Comparison of ENCODE assay signal across 10 cellular contexts in the genomic region with DNA sequence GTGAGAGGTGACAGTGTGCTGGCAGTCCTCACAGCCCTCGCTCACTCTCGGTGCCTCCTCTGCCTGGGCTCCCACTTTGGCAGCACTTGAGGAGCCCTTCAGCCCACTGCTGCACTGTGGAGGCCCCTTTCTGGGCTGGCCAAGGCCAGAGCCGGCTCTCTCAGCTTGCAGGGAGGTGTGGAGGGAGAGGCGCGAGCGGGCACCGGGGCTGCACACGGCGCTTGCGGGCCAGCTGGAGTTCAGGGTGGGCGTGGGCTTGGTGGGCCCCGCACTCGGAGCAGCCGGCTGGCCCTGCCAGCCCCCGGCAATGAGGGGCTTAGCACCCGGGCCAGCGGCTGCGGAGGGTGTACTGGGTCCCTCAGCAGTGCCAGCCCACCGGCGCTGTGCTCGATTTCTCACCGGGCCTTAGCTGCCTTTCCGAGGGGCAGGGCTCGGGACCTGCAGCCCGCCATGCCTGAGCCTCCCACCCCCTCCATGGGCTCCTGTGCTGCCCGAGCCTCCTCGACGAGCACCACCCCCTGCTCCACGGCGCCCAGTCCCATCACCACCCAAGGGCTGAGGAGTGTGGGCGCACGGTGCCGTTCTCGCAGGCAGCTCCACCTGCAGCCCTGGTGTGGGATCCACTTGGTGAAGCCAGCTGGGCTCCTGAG. TPM values are rescaled to one million over a fixed set of nuclear protein-coding genes. Genes with fewer than 3 reads are reported as not detected.
DNase-seq lines count a peak whose midpoint lies in the region; ATAC-seq, FAIRE-seq and TF ChIP-seq lines count a peak whose summit lies in the region.
"Not testable (repeated sequence)": the region's sequence is repeated elsewhere in the genome, so short reads cannot be mapped to it uniquely, and the experiment has no call there.
"Had no signal": no experiment of that assay in that cellular context is flagged by ENCODE, and none has a peak within 500 bp of the region (broad histone marks: within the 10 kb centered on the region; RNA-seq: fewer than 3 reads in every experiment).

No MANE protein-coding gene starts in this region.

- WGBS in suprapubic skin: 98% methylated on average over 10 of the region's 34 CpGs

- peak overlapping the region in 6 of 10 experiments; percentile 83 to 86 (median 86); a peak in 5 of 20 replicates for H3K4me3 ChIP-seq in BLaER1 treated with 17β-estradiol and CSF1 and Interleukin-3, amounts not matched to agents 10 nM and 100 nM
- peak overlapping the region; percentile 90 for H3K4me3 ChIP-seq in coronary artery
- not testable (repeated sequence) for H3K4me3 ChIP-seq in kidney (ENCODE audit: low read length in 2 of 2); neutrophil (ENCODE audit: low read depth in 1 of 2, low read length in 1 of 2)
- H3K4me3 ChIP-seq in suprapubic skin: peak overlapping the region; percentile 85

- peak overlapping the region in 8 of 11 experiments; percentile 88 to 95 (median 92); a peak in 14 of 22 replicates for H3K27ac ChIP-seq in BLaER1 treated with 17β-estradiol and CSF1 and Interleukin-3, amounts not matched to agents 10 nM and 100 nM
- not testable (repeated sequence) for H3K27ac ChIP-seq in coronary artery; kidney (ENCODE audit: low read depth in 2 of 2, low read length in 2 of 2); suprapubic skin
- H3K27ac ChIP-seq in neutrophil: peak overlapping the region; percentile 85

- TF ChIP-seq POLR2A in suprapubic skin (IDR thresholded peaks at IDR 0.05): not testable (repeated sequence)

- FAIRE-seq in kidney (lab: Jason Lieb, UNC): not testable (repeated sequence)

- peak overlapping the region in 1 of 4 donors; percentile 95 for H3K4me3 Mint-ChIP-seq in IgD-negative memory B cell
- not testable (repeated sequence) for H3K4me3 Mint-ChIP-seq in T-helper 17 cell
- peak overlapping the region; percentile 92 for H3K4me3 Mint-ChIP-seq in activated T-helper 2 cell treated with anti-CD3 and anti-CD28 coated beads, Interferon-gamma antibody, Interleukin-2, Interleukin-4, amounts not matched to agents 10 μg/mL and 5 μg/mL and 100 μg/mL, durations not matched to agents 14 hours and 24 hours and 36 hours (ENCODE audit: low read depth)

- H3K4me1 Mint-ChIP-seq in IgD-negative memory B cell (peaks cover 29 to 33% (median 31%) of the 10 kb centered on the region in 3 donors), T-helper 17 cell (peaks cover 41% of the 10 kb centered on the region)
- peaks cover 35% of the 10 kb centered on the region for H3K4me1 Mint-ChIP-seq in activated T-helper 2 cell treated with anti-CD3 and anti-CD28 coated beads, Interferon-gamma antibody, Interleukin-2, Interleukin-4, amounts not matched to agents 10 μg/mL and 5 μg/mL and 100 μg/mL, durations not matched to agents 14 hours and 24 hours and 36 hours (ENCODE audit: low read depth)

- peak overlapping the region in 7 of 11 experiments; percentile 67 to 98 (median 94); a peak in 12 of 22 replicates for H3K4me2 ChIP-seq in BLaER1 treated with 17β-estradiol and CSF1 and Interleukin-3, amounts not matched to agents 10 nM and 100 nM

- peaks cover 0 to 26% (median 15%) of the 10 kb centered on the region in 11 experiments; a peak in 12 of 22 replicates for H3K36me3 ChIP-seq in BLaER1 treated with 17β-estradiol and CSF1 and Interleukin-3, amounts not matched to agents 10 nM and 100 nM
- H3K36me3 ChIP-seq in kidney (ENCODE audit: control insufficient read depth in 1 of 2, insufficient read depth in 2 of 2, low read length in 2 of 2); neutrophil; suprapubic skin: not testable (repeated sequence)

- H3K36me3 Mint-ChIP-seq in IgD-negative memory B cell; T-helper 17 cell (ENCODE audit: low read depth): not testable (repeated sequence)
- peaks cover 35% of the 10 kb centered on the region for H3K36me3 Mint-ChIP-seq in activated T-helper 2 cell treated with anti-CD3 and anti-CD28 coated beads, Interferon-gamma antibody, Interleukin-2, Interleukin-4, amounts not matched to agents 10 μg/mL and 5 μg/mL and 100 μg/mL, durations not matched to agents 14 hours and 24 hours and 36 hours (ENCODE audit: low read depth)

- H3K27me3 ChIP-seq in BLaER1 treated with 17β-estradiol and CSF1 and Interleukin-3, amounts not matched to agents 10 nM and 100 nM; neutrophil; suprapubic skin: not testable (repeated sequence)

- H3K27me3 Mint-ChIP-seq in IgD-negative memory B cell; T-helper 17 cell; activated T-helper 2 cell treated with anti-CD3 and anti-CD28 coated beads, Interferon-gamma antibody, Interleukin-2, Interleukin-4, amounts not matched to agents 10 μg/mL and 5 μg/mL and 100 μg/mL, durations not matched to agents 14 hours and 24 hours and 36 hours (ENCODE audit: low read depth): not testable (repeated sequence)

- DNase-seq in T-helper 17 cell; activated T-helper 2 cell treated with anti-CD3 and anti-CD28 coated beads, Interferon-gamma antibody, Interleukin-2, Interleukin-4, amounts not matched to agents 10 μg/mL and 5 μg/mL and 100 μg/mL, durations not matched to agents 14 hours and 24 hours and 36 hours (ENCODE audit: low spot score); coronary artery (ENCODE audit: low spot score): not testable (repeated sequence)
- DNase-seq in kidney (peak; percentile 76), suprapubic skin (ENCODE audit: low spot score in 2 of 2) (peak; percentile 59 to 62)

- H3K27ac Mint-ChIP-seq in IgD-negative memory B cell: peak overlapping the region; percentile 97
- peak overlapping the region; percentile 89 for H3K27ac Mint-ChIP-seq in T-helper 17 cell
- H3K27ac Mint-ChIP-seq in activated T-helper 2 cell treated with anti-CD3 and anti-CD28 coated beads, Interferon-gamma antibody, Interleukin-2, Interleukin-4, amounts not matched to agents 10 μg/mL and 5 μg/mL and 100 μg/mL, durations not matched to agents 14 hours and 24 hours and 36 hours: not testable (repeated sequence)

- ATAC-seq in T-helper 17 cell: not testable (repeated sequence)

- TF ChIP-seq CTCF in coronary artery (IDR thresholded peaks at IDR 0.05); kidney (IDR thresholded peaks at IDR 0.05; ENCODE audit: borderline replicate concordance, extremely low read depth, insufficient read depth); neutrophil (IDR thresholded peaks at IDR 0.05); suprapubic skin (IDR thresholded peaks at IDR 0.05): not testable (repeated sequence)

- peaks cover 23 to 36% (median 32%) of the 10 kb centered on the region in 11 experiments; a peak in 20 of 22 replicates for H4K20me1 ChIP-seq in BLaER1 treated with 17β-estradiol and CSF1 and Interleukin-3, amounts not matched to agents 10 nM and 100 nM

- H3K9me3 Mint-ChIP-seq in IgD-negative memory B cell; activated T-helper 2 cell treated with anti-CD3 and anti-CD28 coated beads, Interferon-gamma antibody, Interleukin-2, Interleukin-4, amounts not matched to agents 10 μg/mL and 5 μg/mL and 100 μg/mL, durations not matched to agents 14 hours and 24 hours and 36 hours: not testable (repeated sequence)

- H3K9ac ChIP-seq in BLaER1 treated with 17β-estradiol and CSF1 and Interleukin-3, amounts not matched to agents 10 nM and 100 nM; kidney (ENCODE audit: low read length in 2 of 2): not testable (repeated sequence)

- not testable (repeated sequence) for TF ChIP-seq EP300 in suprapubic skin (IDR thresholded peaks at IDR 0.05)

- not testable (repeated sequence) for H3K9me3 ChIP-seq in BLaER1 treated with 17β-estradiol and CSF1 and Interleukin-3, amounts not matched to agents 10 nM and 100 nM (replicated peaks in 1 of 11); T-helper 17 cell (ENCODE audit: control insufficient read depth, low read length, poor library complexity, severe bottlenecking); kidney (ENCODE audit: control insufficient read depth in 1 of 2, low read length in 2 of 2); neutrophil; suprapubic skin

- intact Hi-C loops in activated T-helper 2 cell treated with anti-CD3 and anti-CD28 coated beads, Interferon-gamma antibody, Interleukin-2, Interleukin-4, amounts not matched to agents 10 μg/mL and 5 μg/mL and 100 μg/mL, durations not matched to agents 14 hours and 24 hours and 36 hours (cut with micrococcal nuclease): loop anchor here (10.0 kb wide), 1 partner anchor 98 kb away; a partner anchor contains a TSS
- intact Hi-C loops in kidney (cut with DNase I): not testable (repeated sequence)

- H3K4me1 ChIP-seq in BLaER1 treated with 17β-estradiol and CSF1 and Interleukin-3, amounts not matched to agents 10 nM and 100 nM: peaks cover 29 to 37% (median 31%) of the 10 kb centered on the region in 10 experiments
- H3K4me1 ChIP-seq in kidney (ENCODE audit: control insufficient read depth in 1 of 2, insufficient read depth in 1 of 2, low read depth in 1 of 2, low read length in 2 of 2) (peaks cover 14 to 23% of the 10 kb centered on the region in 2 donors), neutrophil (ENCODE audit: control insufficient read depth in 1 of 2, insufficient read depth in 1 of 2, low read depth in 1 of 2, low read length in 1 of 2) (peaks cover 39 to 41% of the 10 kb centered on the region in 2 experiments), suprapubic skin (peaks cover 41% of the 10 kb centered on the region)

RNA-seq across cellular contexts. Expression of a gene that starts 21.0 kb away (rescaled TPM):
- not detected for polyA plus RNA-seq in IgD-negative memory B cell
- total RNA-seq in T-helper 17 cell: 1 to 10 TPM; 2.1 to 3.8 TPM
- total RNA-seq in activated T-helper 2 cell treated with anti-CD3 and anti-CD28 coated beads, Interferon-gamma antibody, Interleukin-2, Interleukin-4, amounts not matched to agents 10 μg/mL and 5 μg/mL and 100 μg/mL, durations not matched to agents 14 hours and 24 hours and 36 hours: 3.4 and 5.8 TPM in 2 replicates
- total RNA-seq in kidney: not detected
- not detected for polyA plus RNA-seq in kidney (ENCODE audit: insufficient read depth, low read depth, low replicate concordance)
- total RNA-seq in suprapubic skin: 10 to 100 TPM in 2 of 4 donors, 1 to 10 TPM in 2; 4.7 to 27.7 (median 9.3) TPM
- total RNA-seq: H1, neural crest cell had no signal
- polyA plus RNA-seq: H1 had no signal

RNA-seq across cellular contexts. Expression of a gene that starts 32.2 kb away (rescaled TPM):
- polyA plus RNA-seq in IgD-negative memory B cell (130 TPM), kidney (ENCODE audit: insufficient read depth, low read depth, low replicate concordance) (406 TPM)
- total RNA-seq in T-helper 17 cell (100 to 1,000 TPM; 158 to 163 TPM), kidney (264 TPM), suprapubic skin (100 to 1,000 TPM; 143 to 214 (median 163) TPM)
- 105 TPM in 2 replicates for total RNA-seq in activated T-helper 2 cell treated with anti-CD3 and anti-CD28 coated beads, Interferon-gamma antibody, Interleukin-2, Interleukin-4, amounts not matched to agents 10 μg/mL and 5 μg/mL and 100 μg/mL, durations not matched to agents 14 hours and 24 hours and 36 hours

RNA-seq across cellular contexts. Expression of a gene that starts 37.0 kb away (rescaled TPM):
- polyA plus RNA-seq in IgD-negative memory B cell (69.2 TPM), kidney (ENCODE audit: insufficient read depth, low read depth, low replicate concordance) (69.1 TPM)
- total RNA-seq in T-helper 17 cell (10 to 100 TPM; 29.3 to 33.0 TPM), kidney (57.1 TPM), suprapubic skin (10 to 100 TPM; 40.6 to 63.4 (median 53.4) TPM)
- 46.6 and 49.6 TPM in 2 replicates for total RNA-seq in activated T-helper 2 cell treated with anti-CD3 and anti-CD28 coated beads, Interferon-gamma antibody, Interleukin-2, Interleukin-4, amounts not matched to agents 10 μg/mL and 5 μg/mL and 100 μg/mL, durations not matched to agents 14 hours and 24 hours and 36 hours

RNA-seq across cellular contexts. Expression of a gene that starts 43.3 kb away (rescaled TPM):
- polyA plus RNA-seq in IgD-negative memory B cell: 55.9 TPM
- 10 to 100 TPM; 19.2 to 20.8 TPM for total RNA-seq in T-helper 17 cell
- 18.2 and 20.8 TPM in 2 replicates for total RNA-seq in activated T-helper 2 cell treated with anti-CD3 and anti-CD28 coated beads, Interferon-gamma antibody, Interleukin-2, Interleukin-4, amounts not matched to agents 10 μg/mL and 5 μg/mL and 100 μg/mL, durations not matched to agents 14 hours and 24 hours and 36 hours
- 14.2 TPM for total RNA-seq in kidney
- polyA plus RNA-seq in kidney (ENCODE audit: insufficient read depth, low read depth, low replicate concordance): 12.3 TPM
- total RNA-seq in suprapubic skin: 10 to 100 TPM in 3 of 4 donors, 1 to 10 TPM in 1; 5.1 to 20.2 (median 14.8) TPM
